Comparison of ENCODE assay signal across 18 cellular contexts in genomic region chr11:133343951-133344350, GRCh38.
DNase-seq lines count a peak whose midpoint lies in the region; ATAC-seq lines count a peak whose summit lies in the region.
"Had no signal": no experiment of that assay in that cellular context is flagged by ENCODE, and none has a peak within 500 bp of the region (broad histone marks: within the 10 kb centered on the region; RNA-seq: fewer than 3 reads in every experiment).

No MANE protein-coding gene starts in this region.

- H3K27ac Mint-ChIP-seq in naive thymus-derived CD8-positive, alpha-beta T cell, result no peak overlapping the region
- H3K27ac Mint-ChIP-seq: activated CD4-positive, alpha-beta T cell treated with anti-CD3 and anti-CD28 coated beads, Interleukin-2, amount 10 ng/mL, durations not matched to agents 7 days and 5 days; activated naive CD4-positive, alpha-beta T cell treated with anti-CD3 and anti-CD28 coated beads, Interleukin-2, amount 50 U/mL, for 24 hours; HFFc6; stimulated activated naive CD8-positive, alpha-beta T cell treated with anti-CD3 and anti-CD28 coated beads, Interleukin-15, Interleukin-2, amounts not matched to agents 100 ng/mL and 50 ng/mL, for 24 hours had no signal

- peak; percentile 80 for DNase-seq in DMS153 treated with DMSO at 0.1 percent for 48 hours (lab: John Stamatoyannopoulos, UW; ENCODE audit: unreplicated experiment)
- DNase-seq in NCI-H146 (lab: John Stamatoyannopoulos, UW), result peak; percentile 96
- peak; percentile 3 for DNase-seq in RPMI7951 (ENCODE audit: low read depth)
- peak; percentile 32 for DNase-seq in iris pigment epithelial cell (ENCODE audit: low read depth)
- no peak for DNase-seq in naive thymus-derived CD8-positive, alpha-beta T cell
- no peak for DNase-seq in anterior cingulate cortex (lab: John Stamatoyannopoulos, UW)
- DNase-seq in ureter (ENCODE audit: low spot score), result no peak
- DNase-seq: activated CD4-positive, alpha-beta T cell treated with anti-CD3 and anti-CD28 coated beads, Interleukin-2, amount 10 ng/mL, durations not matched to agents 7 days and 5 days; effector memory CD4-positive, alpha-beta T cell; HFFc6; KG1; NCI-H1436 treated with DMSO at 0.1 percent for 48 hours; stimulated activated CD4-positive, alpha-beta T cell treated with anti-CD3 and anti-CD28 coated beads, Interleukin-12 subunit alpha, Interleukin-12 subunit beta, amount 100 ng/mL, for 4 hours; T1000 had no signal

- H3K9me3 Mint-ChIP-seq in naive thymus-derived CD8-positive, alpha-beta T cell, result peaks cover 0 to 8% (median 0%) of the 10 kb centered on the region in 9 donors
- H3K9me3 Mint-ChIP-seq: activated CD4-positive, alpha-beta T cell treated with anti-CD3 and anti-CD28 coated beads, Interleukin-2, amount 10 ng/mL, durations not matched to agents 7 days and 5 days; activated naive CD4-positive, alpha-beta T cell treated with anti-CD3 and anti-CD28 coated beads, Interleukin-2, amount 50 U/mL, for 24 hours; stimulated activated naive CD8-positive, alpha-beta T cell treated with anti-CD3 and anti-CD28 coated beads, Interleukin-15, Interleukin-2, amounts not matched to agents 100 ng/mL and 50 ng/mL, for 24 hours had no signal

- POLR2A ChIA-PET in naive thymus-derived CD8-positive, alpha-beta T cell (lab: Charles Lee), result no interaction called here

- H3K36me3 Mint-ChIP-seq in naive thymus-derived CD8-positive, alpha-beta T cell, result no peaks in the 10 kb centered on the region
- H3K36me3 Mint-ChIP-seq: activated naive CD4-positive, alpha-beta T cell treated with anti-CD3 and anti-CD28 coated beads, Interleukin-2, amount 50 U/mL, for 24 hours had no signal

- no peaks in the 10 kb centered on the region for H3K4me1 Mint-ChIP-seq in naive thymus-derived CD8-positive, alpha-beta T cell
- H3K4me1 Mint-ChIP-seq: activated CD4-positive, alpha-beta T cell treated with anti-CD3 and anti-CD28 coated beads, Interleukin-2, amount 10 ng/mL, durations not matched to agents 7 days and 5 days; activated naive CD4-positive, alpha-beta T cell treated with anti-CD3 and anti-CD28 coated beads, Interleukin-2, amount 50 U/mL, for 24 hours; central memory CD8-positive, alpha-beta T cell had no signal

- peaks cover 0 to 12% (median 6%) of the 10 kb centered on the region in 5 donors for H3K27me3 Mint-ChIP-seq in naive thymus-derived CD8-positive, alpha-beta T cell
- H3K27me3 Mint-ChIP-seq: activated CD4-positive, alpha-beta T cell treated with anti-CD3 and anti-CD28 coated beads, Interleukin-2, amount 10 ng/mL, durations not matched to agents 7 days and 5 days; activated naive CD4-positive, alpha-beta T cell treated with anti-CD3 and anti-CD28 coated beads, Interleukin-2, amount 50 U/mL, for 24 hours; central memory CD8-positive, alpha-beta T cell; stimulated activated naive CD8-positive, alpha-beta T cell treated with anti-CD3 and anti-CD28 coated beads, Interleukin-15, Interleukin-2, amounts not matched to agents 100 ng/mL and 50 ng/mL, for 24 hours had no signal

- ATAC-seq in HG02610 (IDR thresholded peaks at IDR 0.05; ENCODE audit: unreplicated experiment), result no peak
- no peak for ATAC-seq in naive thymus-derived CD8-positive, alpha-beta T cell

- H3K4me3 Mint-ChIP-seq in naive thymus-derived CD8-positive, alpha-beta T cell, result no peak overlapping the region
- H3K4me3 Mint-ChIP-seq: activated CD4-positive, alpha-beta T cell treated with anti-CD3 and anti-CD28 coated beads, Interleukin-2, amount 10 ng/mL, durations not matched to agents 7 days and 5 days; activated naive CD4-positive, alpha-beta T cell treated with anti-CD3 and anti-CD28 coated beads, Interleukin-2, amount 50 U/mL, for 24 hours; central memory CD8-positive, alpha-beta T cell; HFFc6; stimulated activated naive CD8-positive, alpha-beta T cell treated with anti-CD3 and anti-CD28 coated beads, Interleukin-15, Interleukin-2, amounts not matched to agents 100 ng/mL and 50 ng/mL, for 24 hours had no signal

Comparison
In these comparisons a context has a peak if more than half of its experiments do, and no peak if none do; other contexts are left out.
1. DNase-seq: peak in DMS153 treated with DMSO at 0.1 percent for 48 hours (single experiment), NCI-H146 (single experiment), RPMI7951 (single experiment) and iris pigment epithelial cell (single experiment); none in naive thymus-derived CD8-positive, alpha-beta T cell (0 of 10), anterior cingulate cortex (0 of 58) and ureter (single experiment).